Comparison of ENCODE assay signal across 15 cellular contexts in the genomic region with DNA sequence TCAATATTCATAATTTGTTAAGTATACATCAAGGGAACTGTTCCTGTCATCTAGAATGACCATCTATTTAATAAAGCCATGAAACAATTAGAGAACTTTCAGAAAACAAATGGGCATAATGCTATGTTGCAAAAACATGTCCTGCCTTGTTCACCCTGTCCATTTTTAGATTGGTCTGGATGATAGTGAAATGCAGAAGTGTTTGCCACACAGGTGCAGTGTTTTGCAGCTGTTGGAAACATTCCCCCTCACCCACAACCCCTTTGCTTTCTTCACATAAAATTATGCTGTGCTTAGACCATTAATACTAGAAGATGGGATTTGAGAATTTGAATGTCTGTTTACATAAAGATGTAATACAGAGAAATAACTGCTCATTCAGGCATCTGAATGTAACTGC.
DNase-seq lines count a peak whose midpoint lies in the region; ATAC-seq, FAIRE-seq and TF ChIP-seq lines count a peak whose summit lies in the region.
"Had no signal": no experiment of that assay in that cellular context is flagged by ENCODE, and none has a peak within 500 bp of the region (broad histone marks: within the 10 kb centered on the region; RNA-seq: fewer than 3 reads in every experiment).

No MANE protein-coding gene starts in this region.

- H3K9ac ChIP-seq in DND-41 (ENCODE audit: low read depth, low read length) (no peak overlapping the region), SU-DHL-6 (ENCODE audit: low read length) (0 out of 2 replicates have a peak overlapping the region, but pooled peaks have one; percentile 4)

- no peaks in the 10 kb centered on the region for H3F3A ChIP-seq in SU-DHL-6 (ENCODE audit: insufficient read depth)

- H3K79me2 ChIP-seq in DND-41 (ENCODE audit: insufficient read depth, low read length) (peaks cover 98% of the 10 kb centered on the region), SU-DHL-6 (ENCODE audit: insufficient read depth, low read length) (peaks cover 88% of the 10 kb centered on the region)

- H3K27ac ChIP-seq in DND-41 (ENCODE audit: low read length) (0 out of 2 replicates have a peak overlapping the region, but pooled peaks have one; percentile 18), SU-DHL-6 (ENCODE audit: low read depth, low read length) (peak overlapping the region; percentile 54)
- H3K27ac ChIP-seq: sigmoid colon, WERI-Rb-1 had no signal

- peaks cover 50% of the 10 kb centered on the region for H3K4me1 ChIP-seq in DND-41 (ENCODE audit: insufficient read depth, low read length)

- no peak overlapping the region for H2AFZ ChIP-seq in DND-41 (ENCODE audit: low read depth, low read length)
- no peak overlapping the region for H2AFZ ChIP-seq in SU-DHL-6 (ENCODE audit: low read depth, low read length, severe bottlenecking)

- H4K20me1 ChIP-seq in DND-41 (ENCODE audit: insufficient read depth, low read length): peaks cover 30% of the 10 kb centered on the region; the same call in 1 of the 2 replicates
- H4K20me1 ChIP-seq in SU-DHL-6 (ENCODE audit: low read depth, low read length): peaks cover 50% of the 10 kb centered on the region

- H3K27me3 ChIP-seq in DND-41 (ENCODE audit: insufficient read depth, low read length, poor library complexity): no peaks in the 10 kb centered on the region
- no peaks in the 10 kb centered on the region for H3K27me3 ChIP-seq in SU-DHL-6 (ENCODE audit: low read length)
- H3K27me3 ChIP-seq: sigmoid colon had no signal

- H3K9me3 ChIP-seq in DND-41 (ENCODE audit: insufficient read depth, low read length, severe bottlenecking) (no peaks in the 10 kb centered on the region), SU-DHL-6 (ENCODE audit: insufficient read depth, low read length) (no peaks in the 10 kb centered on the region)
- H3K9me3 ChIP-seq: sigmoid colon had no signal

- ATAC-seq in DND-41 (ENCODE audit: insufficient read depth, low read depth) (no peak), HG02981 (IDR thresholded peaks at IDR 0.05; ENCODE audit: unreplicated experiment) (peak; percentile 39), HG03378 (IDR thresholded peaks at IDR 0.05; ENCODE audit: unreplicated experiment) (no peak)

- no peaks in the 10 kb centered on the region for H3K9me2 ChIP-seq in SU-DHL-6 (replicated peaks; ENCODE audit: insufficient read depth, low read length)

- DNase-seq in DND-41 (no peak), GM19239 (ENCODE audit: insufficient read length, low spot score) (no peak), NCI-H345 (lab: John Stamatoyannopoulos, UW) (no peak), DMS53 treated with DMSO at 0.1 percent for 48 hours (lab: John Stamatoyannopoulos, UW; ENCODE audit: unreplicated experiment) (no peak), DMS79 (lab: John Stamatoyannopoulos, UW) (no peak)
- DNase-seq: AML-193; hippocampal formation; NCI-H2081; nephron progenitor cell; sigmoid colon; stimulated activated naive CD8-positive, alpha-beta T cell treated with anti-CD3 and anti-CD28 coated beads, Interleukin-15, Interleukin-2, amounts not matched to agents 100 U/mL and 50 U/mL, for 24 hours; WERI-Rb-1 had no signal

- H3K36me3 ChIP-seq in DND-41 (ENCODE audit: insufficient read depth, low read length): 0 out of 2 replicates have a peak, but pooled peaks cover 3% of the 10 kb centered on the region
- no peaks in the 10 kb centered on the region for H3K36me3 ChIP-seq in SU-DHL-6 (ENCODE audit: low read length)
- H3K36me3 ChIP-seq: sigmoid colon, WERI-Rb-1 had no signal

- H3K4me3 ChIP-seq in DND-41 (ENCODE audit: low read depth in 1 of 2, low read length in 2 of 2) (no peak overlapping the region), SU-DHL-6 (ENCODE audit: insufficient read depth, low read length, poor library complexity, severe bottlenecking) (no peak overlapping the region)
- H3K4me3 ChIP-seq: sigmoid colon had no signal

- peak; percentile 86 for FAIRE-seq in GM19239 (lab: Jason Lieb, UNC)

- TF ChIP-seq CTCF in DND-41 (IDR thresholded peaks at IDR 0.05; ENCODE audit: borderline replicate concordance, extremely low read depth, low read length, poor library complexity, severe bottlenecking): no peak
- TF ChIP-seq CTCF in SU-DHL-6 (IDR thresholded peaks at IDR 0.05; ENCODE audit: insufficient read depth, low read length, poor library complexity, severe bottlenecking): no peak

- H3K4me2 ChIP-seq in DND-41 (ENCODE audit: insufficient read depth, low read length): no peak overlapping the region
- peak overlapping the region; percentile 37 for H3K4me2 ChIP-seq in SU-DHL-6 (ENCODE audit: low read depth, low read length, poor library complexity, severe bottlenecking)
